In genomic region chr4:53614616-53615015, GRCh38 we compare ENCODE assay signal across 16 cellular contexts. TPM values are rescaled to one million over a fixed set of nuclear protein-coding genes. Genes with fewer than 3 reads are reported as not detected.
DNase-seq lines count a peak whose midpoint lies in the region; ATAC-seq and TF ChIP-seq lines count a peak whose summit lies in the region.
"Had no signal": no experiment of that assay in that cellular context is flagged by ENCODE, and none has a peak within 500 bp of the region (broad histone marks: within the 10 kb centered on the region; RNA-seq: fewer than 3 reads in every experiment).

No MANE protein-coding gene starts in this region.

- H3K4me3 ChIP-seq in astrocyte of the cerebellum (ENCODE audit: low read depth, low read length) (no peak overlapping the region), kidney epithelial cell (ENCODE audit: low read depth, low read length) (no peak overlapping the region)
- H3K4me3 ChIP-seq: SJCRH30 had no signal

- no peaks in the 10 kb centered on the region for H3K36me3 ChIP-seq in kidney epithelial cell (ENCODE audit: control insufficient read depth, insufficient read depth, low read length)
- H3K36me3 ChIP-seq: SJCRH30 had no signal

- peak; percentile 48 for DNase-seq in HT-29 (ENCODE audit: low spot score)
- DNase-seq in astrocyte of the cerebellum (ENCODE audit: low read depth), result no peak
- DNase-seq in kidney epithelial cell (ENCODE audit: low read depth), result no peak
- no peak for DNase-seq in HK-2 (ENCODE audit: unreplicated experiment)
- DNase-seq in T1000 (lab: John Stamatoyannopoulos, UW), result no peak
- DNase-seq in NCI-H226, result no peak
- DNase-seq: activated effector memory CD4-positive, alpha-beta T cell treated with Interleukin-2 at 50 U/mL for 16 hours; left cardiac atrium; NCI-H2081 treated with DMSO at 0.1 percent for 48 hours; NK-92 treated with Interleukin-12 subunit alpha and Interleukin-12 subunit beta, amount 100 ng/mL, for 24 hours; posterior cingulate gyrus; SJCRH30 had no signal

- no peak for ATAC-seq in HG03196 (IDR thresholded peaks at IDR 0.05; ENCODE audit: unreplicated experiment)
- ATAC-seq: left cardiac atrium had no signal

- in situ Hi-C loops in astrocyte of the cerebellum (cut with HindIII; ENCODE audit: low sequenced_read_pairs), result no loop called here

- TF ChIP-seq CTCF in C4-2B (conservative IDR thresholded peaks at IDR 0.05) (peak; percentile 12; the same call in 1 of the 2 replicates), astrocyte of the cerebellum (IDR thresholded peaks at IDR 0.05; ENCODE audit: low read depth, low read length, missing control alignments) (peak; percentile 10), kidney epithelial cell (IDR thresholded peaks at IDR 0.05; ENCODE audit: insufficient read depth, low read length, poor library complexity, severe bottlenecking) (peak; percentile 12)

- no peaks in the 10 kb centered on the region for H3K27me3 ChIP-seq in kidney epithelial cell (ENCODE audit: control insufficient read depth, insufficient read depth, low read length)
- H3K27me3 ChIP-seq: SJCRH30 had no signal

- no peak overlapping the region for H3K27ac ChIP-seq in C4-2B
- H3K27ac ChIP-seq: SJCRH30 had no signal

RNA-seq across cellular contexts. Expression of gene LNX1, which starts 23.3 kb away (rescaled TPM):
- total RNA-seq in HT-29 (2014; rRNA removed; shearing (Covaris generic)), result 9.4 and 10.1 TPM in 2 replicates
- 2.5 and 6.9 TPM in 2 replicates for total RNA-seq in kidney epithelial cell
- total RNA-seq: activated CD8-positive, alpha-beta memory T cell treated with anti-CD3 and anti-CD28 coated beads for 36 hours; MCF 10A had no signal
